ENCODE assay signal across 1 cellular context in genomic region chr12:57343703-57344378, GRCh38.
TF ChIP-seq lines count a peak whose summit lies in the region.

No MANE protein-coding gene starts in this region.

TF ChIP-seq in K562, 482 proteins besides CTCF, POLR2A, EP300 and RAD21 (continued from another document):
- TF ChIP-seq HMGXB4 (CRISPR knock-in tag; IDR thresholded peaks at IDR 0.05) (no peak), PTRF (tag; IDR thresholded peaks at IDR 0.05) (no peak), MTA3 (IDR thresholded peaks at IDR 0.05; ENCODE audit: borderline replicate concordance) (no peak), SPI1 (IDR thresholded peaks at IDR 0.05; ENCODE audit: borderline replicate concordance, low read depth, low read length) (no peak)
